Comparison of ENCODE assay signal across 1 cellular context in the genomic region with DNA sequence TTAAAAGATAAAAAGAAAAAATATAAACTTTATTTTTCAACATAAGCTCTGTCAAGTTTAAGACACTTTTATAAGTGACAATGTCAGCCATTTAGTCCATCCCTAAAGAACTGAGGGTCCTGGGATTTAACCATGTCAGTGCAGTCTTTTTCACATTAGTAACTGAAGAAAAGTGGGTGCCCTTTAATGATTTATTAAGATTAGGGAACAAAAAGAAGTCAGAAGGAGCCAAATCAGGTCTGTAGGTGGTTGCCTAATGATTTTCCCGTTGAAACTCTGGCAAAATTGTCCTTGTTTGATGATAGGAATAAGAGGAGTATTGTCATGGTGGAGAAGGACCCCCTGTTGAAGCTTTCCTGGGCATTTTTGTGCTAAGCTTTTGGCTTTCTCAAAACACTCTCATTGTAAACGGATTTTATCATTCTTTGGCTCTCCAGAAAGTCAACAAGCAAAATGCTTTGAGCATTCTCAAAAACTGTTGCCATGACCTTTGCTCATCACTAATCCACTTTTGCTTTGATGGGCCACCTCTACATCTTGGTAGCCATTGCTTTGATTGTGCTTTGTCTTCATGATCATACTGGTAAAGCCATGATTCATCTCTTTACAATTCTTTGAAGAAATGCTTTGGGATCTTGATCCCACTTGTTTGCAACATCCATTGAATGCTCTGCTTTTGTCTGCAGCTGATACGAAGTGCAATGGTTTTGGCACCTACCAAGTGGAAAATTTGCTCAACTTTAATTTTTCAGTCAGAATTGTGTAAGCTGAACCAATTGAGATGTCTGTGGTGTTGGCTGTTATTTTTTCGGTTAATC.
TF ChIP-seq lines count a peak whose summit lies in the region.

No MANE protein-coding gene starts in this region.

TF ChIP-seq in HepG2, 621 proteins besides CTCF, POLR2A, EP300 and RAD21 (continued from another document and continues in another):
- TF ChIP-seq, protein P1, sequence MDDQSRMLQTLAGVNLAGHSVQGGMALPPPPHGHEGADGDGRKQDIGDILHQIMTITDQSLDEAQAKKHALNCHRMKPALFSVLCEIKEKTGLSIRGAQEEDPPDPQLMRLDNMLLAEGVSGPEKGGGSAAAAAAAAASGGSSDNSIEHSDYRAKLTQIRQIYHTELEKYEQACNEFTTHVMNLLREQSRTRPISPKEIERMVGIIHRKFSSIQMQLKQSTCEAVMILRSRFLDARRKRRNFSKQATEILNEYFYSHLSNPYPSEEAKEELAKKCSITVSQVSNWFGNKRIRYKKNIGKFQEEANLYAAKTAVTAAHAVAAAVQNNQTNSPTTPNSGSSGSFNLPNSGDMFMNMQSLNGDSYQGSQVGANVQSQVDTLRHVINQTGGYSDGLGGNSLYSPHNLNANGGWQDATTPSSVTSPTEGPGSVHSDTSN (CRISPR knock-in tag; IDR thresholded peaks at IDR 0.05; ENCODE audit: borderline replicate concordance) = no peak
- TF ChIP-seq NCOR1 (IDR thresholded peaks at IDR 0.05; ENCODE audit: borderline replicate concordance, low read length) = peak; percentile 91
- TF ChIP-seq GATAD2A (CRISPR knock-in tag; IDR thresholded peaks at IDR 0.05) = peak; percentile 97
- peak; percentile 81; the same call in 1 of the 2 replicates for TF ChIP-seq ZSCAN29 (CRISPR knock-in tag; conservative IDR thresholded peaks at IDR 0.05)
- TF ChIP-seq TOPORS (CRISPR knock-in tag; IDR thresholded peaks at IDR 0.05) = no peak
- peak; percentile 81; the same call in 1 of the 2 replicates for TF ChIP-seq ZNF281 (CRISPR knock-in tag; IDR thresholded peaks at IDR 0.05; ENCODE audit: borderline replicate concordance)
- TF ChIP-seq ZNF724P (CRISPR knock-in tag; IDR thresholded peaks at IDR 0.05; ENCODE audit: borderline replicate concordance) = no peak
- TF ChIP-seq HNF1A (IDR thresholded peaks at IDR 0.05; ENCODE audit: low read depth) = peak; percentile 83
- peak; percentile 98; the same call in 1 of the 2 replicates for TF ChIP-seq HNF1A (CRISPR knock-in tag; IDR thresholded peaks at IDR 0.05; ENCODE audit: borderline replicate concordance)
- no peak for TF ChIP-seq HNRNPL (IDR thresholded peaks at IDR 0.05; ENCODE audit: low read depth, low read length)
- no peak for TF ChIP-seq ZNF33A (CRISPR knock-in tag; IDR thresholded peaks at IDR 0.05; ENCODE audit: borderline replicate concordance)
- no peak for TF ChIP-seq TEAD2 (CRISPR knock-in tag; IDR thresholded peaks at IDR 0.05)
- TF ChIP-seq, protein P2, sequence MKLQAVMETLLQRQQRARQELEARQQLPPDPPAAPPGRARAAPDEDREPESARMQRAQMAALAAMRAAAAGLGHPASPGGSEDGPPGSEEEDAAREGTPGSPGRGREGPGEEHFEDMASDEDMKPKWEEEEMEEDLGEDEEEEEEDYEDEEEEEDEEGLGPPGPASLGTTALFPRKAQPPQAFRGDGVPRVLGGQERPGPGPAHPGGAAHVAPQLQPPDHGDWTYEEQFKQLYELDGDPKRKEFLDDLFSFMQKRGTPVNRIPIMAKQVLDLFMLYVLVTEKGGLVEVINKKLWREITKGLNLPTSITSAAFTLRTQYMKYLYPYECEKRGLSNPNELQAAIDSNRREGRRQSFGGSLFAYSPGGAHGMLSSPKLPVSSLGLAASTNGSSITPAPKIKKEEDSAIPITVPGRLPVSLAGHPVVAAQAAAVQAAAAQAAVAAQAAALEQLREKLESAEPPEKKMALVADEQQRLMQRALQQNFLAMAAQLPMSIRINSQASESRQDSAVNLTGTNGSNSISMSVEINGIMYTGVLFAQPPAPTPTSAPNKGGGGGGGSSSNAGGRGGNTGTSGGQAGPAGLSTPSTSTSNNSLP (IDR thresholded peaks at IDR 0.05; ENCODE audit: low read depth, low read length) = peak; percentile 88
- TF ChIP-seq, protein P3, sequence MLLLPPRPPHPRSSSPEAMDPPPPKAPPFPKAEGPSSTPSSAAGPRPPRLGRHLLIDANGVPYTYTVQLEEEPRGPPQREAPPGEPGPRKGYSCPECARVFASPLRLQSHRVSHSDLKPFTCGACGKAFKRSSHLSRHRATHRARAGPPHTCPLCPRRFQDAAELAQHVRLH (CRISPR knock-in tag; IDR thresholded peaks at IDR 0.05; ENCODE audit: borderline replicate concordance, low read depth) = peak; percentile 88; the same call in 1 of the 2 replicates
- TF ChIP-seq, protein P4, sequence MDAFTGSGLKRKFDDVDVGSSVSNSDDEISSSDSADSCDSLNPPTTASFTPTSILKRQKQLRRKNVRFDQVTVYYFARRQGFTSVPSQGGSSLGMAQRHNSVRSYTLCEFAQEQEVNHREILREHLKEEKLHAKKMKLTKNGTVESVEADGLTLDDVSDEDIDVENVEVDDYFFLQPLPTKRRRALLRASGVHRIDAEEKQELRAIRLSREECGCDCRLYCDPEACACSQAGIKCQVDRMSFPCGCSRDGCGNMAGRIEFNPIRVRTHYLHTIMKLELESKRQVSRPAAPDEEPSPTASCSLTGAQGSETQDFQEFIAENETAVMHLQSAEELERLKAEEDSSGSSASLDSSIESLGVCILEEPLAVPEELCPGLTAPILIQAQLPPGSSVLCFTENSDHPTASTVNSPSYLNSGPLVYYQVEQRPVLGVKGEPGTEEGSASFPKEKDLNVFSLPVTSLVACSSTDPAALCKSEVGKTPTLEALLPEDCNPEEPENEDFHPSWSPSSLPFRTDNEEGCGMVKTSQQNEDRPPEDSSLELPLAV (CRISPR knock-in tag; conservative IDR thresholded peaks at IDR 0.05; ENCODE audit: low read depth) = no peak
- TF ChIP-seq ZBTB1 (CRISPR knock-in tag; IDR thresholded peaks at IDR 0.05; ENCODE audit: borderline replicate concordance) = no peak
- TF ChIP-seq ATF2 (CRISPR knock-in tag; IDR thresholded peaks at IDR 0.05) = peak; percentile 90
- peak; percentile 98 for TF ChIP-seq ZNF264 (CRISPR knock-in tag; IDR thresholded peaks at IDR 0.05)
- TF ChIP-seq TOE1 (CRISPR knock-in tag; IDR thresholded peaks at IDR 0.05) = no peak
- TF ChIP-seq FOXA3 (CRISPR knock-in tag; IDR thresholded peaks at IDR 0.05) = peak; percentile 98
- TF ChIP-seq HMGA1 (CRISPR knock-in tag; conservative IDR thresholded peaks at IDR 0.05) = no peak
- no peak for TF ChIP-seq SIN3A (IDR thresholded peaks at IDR 0.05; ENCODE audit: borderline replicate concordance, low read depth, low read length)
- TF ChIP-seq ZBED4 (CRISPR knock-in tag; IDR thresholded peaks at IDR 0.05; ENCODE audit: borderline replicate concordance) = peak; percentile 51
- TF ChIP-seq, protein P5, sequence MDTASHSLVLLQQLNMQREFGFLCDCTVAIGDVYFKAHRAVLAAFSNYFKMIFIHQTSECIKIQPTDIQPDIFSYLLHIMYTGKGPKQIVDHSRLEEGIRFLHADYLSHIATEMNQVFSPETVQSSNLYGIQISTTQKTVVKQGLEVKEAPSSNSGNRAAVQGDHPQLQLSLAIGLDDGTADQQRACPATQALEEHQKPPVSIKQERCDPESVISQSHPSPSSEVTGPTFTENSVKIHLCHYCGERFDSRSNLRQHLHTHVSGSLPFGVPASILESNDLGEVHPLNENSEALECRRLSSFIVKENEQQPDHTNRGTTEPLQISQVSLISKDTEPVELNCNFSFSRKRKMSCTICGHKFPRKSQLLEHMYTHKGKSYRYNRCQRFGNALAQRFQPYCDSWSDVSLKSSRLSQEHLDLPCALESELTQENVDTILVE (CRISPR knock-in tag; IDR thresholded peaks at IDR 0.05) = peak; percentile 75; the same call in 1 of the 2 replicates
- TF ChIP-seq ZNF253 (CRISPR knock-in tag; IDR thresholded peaks at IDR 0.05; ENCODE audit: borderline replicate concordance) = no peak
- TF ChIP-seq ZNF468 (CRISPR knock-in tag; IDR thresholded peaks at IDR 0.05) = no peak
- TF ChIP-seq WIZ (CRISPR knock-in tag; IDR thresholded peaks at IDR 0.05) = peak; percentile 79; the same call in 1 of the 2 replicates
- TF ChIP-seq, protein P6, sequence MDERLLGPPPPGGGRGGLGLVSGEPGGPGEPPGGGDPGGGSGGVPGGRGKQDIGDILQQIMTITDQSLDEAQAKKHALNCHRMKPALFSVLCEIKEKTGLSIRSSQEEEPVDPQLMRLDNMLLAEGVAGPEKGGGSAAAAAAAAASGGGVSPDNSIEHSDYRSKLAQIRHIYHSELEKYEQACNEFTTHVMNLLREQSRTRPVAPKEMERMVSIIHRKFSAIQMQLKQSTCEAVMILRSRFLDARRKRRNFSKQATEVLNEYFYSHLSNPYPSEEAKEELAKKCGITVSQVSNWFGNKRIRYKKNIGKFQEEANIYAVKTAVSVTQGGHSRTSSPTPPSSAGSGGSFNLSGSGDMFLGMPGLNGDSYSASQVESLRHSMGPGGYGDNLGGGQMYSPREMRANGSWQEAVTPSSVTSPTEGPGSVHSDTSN (CRISPR knock-in tag; IDR thresholded peaks at IDR 0.05) = 0 out of 2 replicates have a peak, but pooled peaks have one; percentile 8
- peak; percentile 58 for TF ChIP-seq DMAP1 (CRISPR knock-in tag; IDR thresholded peaks at IDR 0.05)
- TF ChIP-seq CBX2 (IDR thresholded peaks at IDR 0.05; ENCODE audit: low read depth, low read length) = no peak
- no peak for TF ChIP-seq CBX2 (CRISPR knock-in tag; IDR thresholded peaks at IDR 0.05; ENCODE audit: low read depth)
- peak; percentile 63 for TF ChIP-seq YY1 (IDR thresholded peaks at IDR 0.05; ENCODE audit: insufficient read depth, insufficient replicate concordance, low read depth, low read length)
- TF ChIP-seq ZBTB7B (CRISPR knock-in tag; IDR thresholded peaks at IDR 0.05) = peak; percentile 80; the same call in 1 of the 2 replicates
